8 cellular contexts compared by ENCODE assay signal in genomic region chr21:34889287-34889536, GRCh38.
DNase-seq lines count a peak whose midpoint lies in the region; ATAC-seq and TF ChIP-seq lines count a peak whose summit lies in the region.

No MANE protein-coding gene starts in this region.

- TF ChIP-seq CTCF in C4-2B (conservative IDR thresholded peaks at IDR 0.05) = no peak
- no peak for TF ChIP-seq CTCF in NB4 (IDR thresholded peaks at IDR 0.05; ENCODE audit: low read depth, low read length)
- no peak for TF ChIP-seq CTCF in uterus (IDR thresholded peaks at IDR 0.05)
- TF ChIP-seq CTCF in omental fat pad (IDR thresholded peaks at IDR 0.05) = no peak

- no peaks in the 10 kb centered on the region for H3K9me3 Mint-ChIP-seq in activated CD4-positive, alpha-beta memory T cell treated with anti-CD3 and anti-CD28 coated beads, Interleukin-2, amount 10 ng/mL, durations not matched to agents 7 days and 5 days
- peaks cover 0 to 3% (median 0%) of the 10 kb centered on the region in 11 donors for H3K9me3 Mint-ChIP-seq in naive thymus-derived CD4-positive, alpha-beta T cell

- H3K36me3 Mint-ChIP-seq in activated CD4-positive, alpha-beta memory T cell treated with anti-CD3 and anti-CD28 coated beads, Interleukin-2, amount 10 ng/mL, durations not matched to agents 7 days and 5 days (ENCODE audit: low read depth) = peaks cover 19% of the 10 kb centered on the region
- H3K36me3 Mint-ChIP-seq in naive thymus-derived CD4-positive, alpha-beta T cell = peaks cover 0 to 11% (median 0%) of the 10 kb centered on the region in 5 donors

- H3K4me3 ChIP-seq in NB4 (ENCODE audit: low read depth, low read length) (peak overlapping the region; percentile 65), uterus (peak overlapping the region; percentile 40 to 65)
- H3K4me3 ChIP-seq in naive thymus-derived CD4-positive, alpha-beta T cell (ENCODE audit: low read length) = peak overlapping the region; percentile 72

- POLR2A ChIA-PET in activated CD4-positive, alpha-beta memory T cell treated with anti-CD3 and anti-CD28 coated beads, Interleukin-2, amount 10 ng/mL, durations not matched to agents 7 days and 5 days (lab: Charles Lee) = interaction anchor here (1.0 to 16.0 kb wide), 21 partner anchors 8 to 511 kb away, joined by 3 to 623 read pairs (median 10); partner anchors contain the start of gene RUNX1
- POLR2A ChIA-PET in naive thymus-derived CD4-positive, alpha-beta T cell (lab: Charles Lee) = interaction anchor here (1.0 to 4.3 kb wide), 9 partner anchors 9 to 511 kb away, joined by 3 to 51 read pairs (median 7); no protein-coding TSS in a partner anchor

- intact Hi-C loops in naive thymus-derived CD4-positive, alpha-beta T cell (cut with micrococcal nuclease) = loop anchor here (1.0 to 10.0 kb wide), 17 partner anchors 46 to 1247 kb away; partner anchors contain the start of genes CRYZL1 (in 1 of the 2) and ITSN1 (in 1 of the 2)
- intact Hi-C loops in uterus (cut with DNase I; ENCODE audit: low total_unique reads) = no loop called here

- peaks cover 20 to 26% of the 10 kb centered on the region in 2 donors for H3K4me1 ChIP-seq in naive thymus-derived CD4-positive, alpha-beta T cell (ENCODE audit: control insufficient read depth in 2 of 2, insufficient read depth in 2 of 2, low read length in 2 of 2)
- H3K4me1 ChIP-seq in uterus = peaks cover 0 to 13% of the 10 kb centered on the region in 2 donors

- H3K4me3 Mint-ChIP-seq in activated CD4-positive, alpha-beta memory T cell treated with anti-CD3 and anti-CD28 coated beads, Interleukin-2, amount 10 ng/mL, durations not matched to agents 7 days and 5 days = peak overlapping the region; percentile 85
- H3K4me3 Mint-ChIP-seq in naive thymus-derived CD4-positive, alpha-beta T cell = peak overlapping the region; percentile 73 to 100 (median 90)

- H3K4me1 Mint-ChIP-seq in activated CD4-positive, alpha-beta memory T cell treated with anti-CD3 and anti-CD28 coated beads, Interleukin-2, amount 10 ng/mL, durations not matched to agents 7 days and 5 days = peaks cover 43% of the 10 kb centered on the region
- H3K4me1 Mint-ChIP-seq in naive thymus-derived CD4-positive, alpha-beta T cell = peaks cover 16 to 70% (median 62%) of the 10 kb centered on the region in 7 donors

- no peaks in the 10 kb centered on the region for H3K9me3 ChIP-seq in naive thymus-derived CD4-positive, alpha-beta T cell (ENCODE audit: control insufficient read depth in 2 of 3, low read length in 3 of 3)
- H3K9me3 ChIP-seq in uterus = no peaks in the 10 kb centered on the region

- peak overlapping the region; percentile 59 for H3K27ac ChIP-seq in C4-2B
- peak overlapping the region; percentile 97 for H3K27ac ChIP-seq in epithelial cell of prostate
- peak overlapping the region; percentile 86 for H3K27ac ChIP-seq in naive thymus-derived CD4-positive, alpha-beta T cell (ENCODE audit: low read depth, low read length)
- H3K27ac ChIP-seq in uterus = peak overlapping the region; percentile 67 to 69

- TF ChIP-seq POLR2A in NB4 (IDR thresholded peaks at IDR 0.05; ENCODE audit: extremely low read depth, insufficient read length) (no peak), uterus (IDR thresholded peaks at IDR 0.05) (no peak)

- DNase-seq in NB4 (ENCODE audit: low read depth) (no peak), epithelial cell of prostate (ENCODE audit: low read depth, low spot score) (no peak), uterus (peak; percentile 25 to 36), omental fat pad (ENCODE audit: low spot score) (no peak)
- DNase-seq in activated CD4-positive, alpha-beta memory T cell treated with anti-CD3 and anti-CD28 coated beads, Interleukin-2, amount 10 ng/mL, durations not matched to agents 7 days and 5 days = peak; percentile 58
- peak in 3 of 9 donors; percentile 35 to 63 (median 60) for DNase-seq in naive thymus-derived CD4-positive, alpha-beta T cell

- H3K27ac Mint-ChIP-seq in activated CD4-positive, alpha-beta memory T cell treated with anti-CD3 and anti-CD28 coated beads, Interleukin-2, amount 10 ng/mL, durations not matched to agents 7 days and 5 days = peak overlapping the region; percentile 92
- H3K27ac Mint-ChIP-seq in naive thymus-derived CD4-positive, alpha-beta T cell = peak overlapping the region; percentile 28 to 96 (median 90)

- peaks cover 2% of the 10 kb centered on the region for H3K27me3 Mint-ChIP-seq in activated CD4-positive, alpha-beta memory T cell treated with anti-CD3 and anti-CD28 coated beads, Interleukin-2, amount 10 ng/mL, durations not matched to agents 7 days and 5 days
- peaks cover 0 to 19% (median 0%) of the 10 kb centered on the region in 5 donors for H3K27me3 Mint-ChIP-seq in naive thymus-derived CD4-positive, alpha-beta T cell

- CTCF ChIA-PET in activated CD4-positive, alpha-beta memory T cell treated with anti-CD3 and anti-CD28 coated beads, Interleukin-2, amount 10 ng/mL, durations not matched to agents 7 days and 5 days (lab: Charles Lee) = interaction anchor here (0.8 to 8.7 kb wide), 28 partner anchors 11 to 727 kb away, joined by 3 to 161 read pairs (median 4); partner anchors contain the start of gene RUNX1
- CTCF ChIA-PET in naive thymus-derived CD4-positive, alpha-beta T cell (lab: Charles Lee) = interaction anchor here (0.7 to 8.7 kb wide), 10 partner anchors 10 to 1088 kb away, joined by 3 to 71 read pairs (median 5); partner anchors contain the start of gene RUNX1

- peak; percentile 13 for ATAC-seq in GM21723 (IDR thresholded peaks at IDR 0.05; ENCODE audit: unreplicated experiment)
- no peak for ATAC-seq in naive thymus-derived CD4-positive, alpha-beta T cell
- ATAC-seq in omental fat pad (ENCODE audit: low FRiP score) = no peak

- H3K36me3 ChIP-seq in naive thymus-derived CD4-positive, alpha-beta T cell (ENCODE audit: control insufficient read depth in 2 of 3, insufficient read depth in 3 of 3, low read length in 3 of 3) = no peaks in the 10 kb centered on the region
- H3K36me3 ChIP-seq in uterus = no peaks in the 10 kb centered on the region

- no peaks in the 10 kb centered on the region for H3K27me3 ChIP-seq in naive thymus-derived CD4-positive, alpha-beta T cell (ENCODE audit: control insufficient read depth in 2 of 2, insufficient read depth in 2 of 2, low read length in 2 of 2)
- peaks cover 16 to 51% of the 10 kb centered on the region in 2 donors for H3K27me3 ChIP-seq in uterus

Comparison
In these comparisons a context has a peak if more than half of its experiments do, and no peak if none do; other contexts are left out.
1. DNase-seq: peak in activated CD4-positive, alpha-beta memory T cell treated with anti-CD3 and anti-CD28 coated beads, Interleukin-2, amount 10 ng/mL, durations not matched to agents 7 days and 5 days (single experiment) and uterus (2 of 2); none in NB4 (single experiment), epithelial cell of prostate (single experiment) and omental fat pad (single experiment).
2. Peak in every context shown above with its lines, with median percentiles within 50 percentile points of each other: H3K27ac ChIP-seq and H3K4me3 ChIP-seq.